8 cellular contexts compared by ENCODE assay signal in genomic region chr12:110468212-110469048, GRCh38. TPM values are rescaled to one million over a fixed set of nuclear protein-coding genes. Genes with fewer than 3 reads are reported as not detected.
A peak's percentile ranks its signal among the peaks of the same experiment; 100 is the strongest.
DNase-seq lines count a peak whose midpoint lies in the region; ATAC-seq and TF ChIP-seq lines count a peak whose summit lies in the region.

Gene FAM216A (plus strand): TSS chr12:110468845. CDS start chr12:110468876, 31 bp downstream.
Gene GPN3 (minus strand): TSS chr12:110468257. CDS start chr12:110468203, 54 bp downstream.

- H3K36me3 Mint-ChIP-seq in activated T-cell treated with anti-CD3 and anti-CD28 coated beads, Interleukin-2, amount 50 U/mL, for 4 hours (ENCODE audit: insufficient read depth), result peaks cover 9% of the 10 kb centered on the region

- CTCF ChIA-PET in Panc1 (lab: Charles Lee), result interaction anchor here (0.5 to 1.6 kb wide), 7 partner anchors 18 to 400 kb away, joined by 3 to 7 read pairs (median 3); partner anchors contain the start of gene ARPC3

- H3K27me3 ChIP-seq in Panc1 (ENCODE audit: control insufficient read depth, insufficient read depth, low read length), result no peaks in the 10 kb centered on the region
- H3K27me3 ChIP-seq in esophagus (ENCODE audit: control insufficient read depth in 1 of 2, insufficient read depth in 2 of 2, low read length in 2 of 2), result no peaks in the 10 kb centered on the region
- H3K27me3 ChIP-seq in mucosa of stomach (ENCODE audit: control insufficient read depth, insufficient read depth, low read length), result no peaks in the 10 kb centered on the region

- peak within 1 kb of the TSS; percentile 88 to 95 for H3K4me3 ChIP-seq in Panc1 (ENCODE audit: low read depth in 2 of 2, low read length in 2 of 2)
- peak within 1 kb of the TSS; percentile 66 to 72 for H3K4me3 ChIP-seq in esophagus (ENCODE audit: low read depth in 1 of 2, low read length in 2 of 2)
- H3K4me3 ChIP-seq in mucosa of stomach (ENCODE audit: low read length), result peak within 1 kb of the TSS; percentile 90

- peak within 1 kb of the TSS; percentile 96 for H3K4me3 Mint-ChIP-seq in activated T-cell treated with anti-CD3 and anti-CD28 coated beads, Interleukin-2, amount 50 U/mL, for 4 hours

- ATAC-seq in GM21723 (IDR thresholded peaks at IDR 0.05; ENCODE audit: unreplicated experiment), result peak; percentile 63
- peak; percentile 91 for ATAC-seq in Panc1
- ATAC-seq in activated T-cell treated with anti-CD3 and anti-CD28 coated beads, Interleukin-2, amount 50 U/mL, for 4 hours, result peak; percentile 82 to 84

- peak; percentile 100 for DNase-seq in DMS53 (lab: John Stamatoyannopoulos, UW)
- peak; percentile 94 for DNase-seq in KG1 (lab: John Stamatoyannopoulos, UW)
- peak; percentile 93 for DNase-seq in Panc1 (ENCODE audit: low read depth, low spot score)
- DNase-seq in activated T-cell treated with anti-CD3 and anti-CD28 coated beads, Interleukin-2, amount 50 U/mL, for 4 hours, result peak; percentile 91
- DNase-seq in stimulated activated CD8-positive, alpha-beta memory T cell treated with anti-CD3 and anti-CD28 coated beads, Interleukin-7, amount 100 ng/mL, for 1 hour (ENCODE audit: low read depth in 2 of 2), result peak; percentile 84 to 86

- POLR2A ChIA-PET in Panc1 (lab: Charles Lee), result interaction anchor here (0.6 to 1.6 kb wide), 7 partner anchors 13 to 426 kb away, joined by 3 to 9 read pairs (median 4); partner anchors contain the start of gene ARPC3

- H3K9ac ChIP-seq in mucosa of stomach (ENCODE audit: low read length), result peak within 1 kb of the TSS; percentile 73

- H3K27ac ChIP-seq in Panc1 (ENCODE audit: low read length), result peak within 1 kb of the TSS; percentile 90
- peak within 1 kb of the TSS; percentile 93 to 96 for H3K27ac ChIP-seq in esophagus (ENCODE audit: low read depth in 2 of 2, low read length in 1 of 2)

- H3K36me3 ChIP-seq in Panc1 (ENCODE audit: control insufficient read depth, insufficient read depth, low read length) (peaks cover 1% of the 10 kb centered on the region; the same call in 1 of the 2 replicates), esophagus (ENCODE audit: control insufficient read depth in 2 of 2, insufficient read depth in 2 of 2, low read length in 1 of 2) (peaks cover 4 to 5% of the 10 kb centered on the region in 2 donors), mucosa of stomach (ENCODE audit: control insufficient read depth, insufficient read depth, low read length) (no peaks in the 10 kb centered on the region)

- H3K4me1 Mint-ChIP-seq in activated T-cell treated with anti-CD3 and anti-CD28 coated beads, Interleukin-2, amount 50 U/mL, for 4 hours (ENCODE audit: low read depth), result peaks cover 34% of the 10 kb centered on the region

- no peaks in the 10 kb centered on the region for H3K27me3 Mint-ChIP-seq in activated T-cell treated with anti-CD3 and anti-CD28 coated beads, Interleukin-2, amount 50 U/mL, for 4 hours (ENCODE audit: low read depth)

- TF ChIP-seq CTCF in Panc1 (IDR thresholded peaks at IDR 0.05), result no peak

- H3K9me3 ChIP-seq in Panc1 (ENCODE audit: control insufficient read depth, insufficient read depth, low read depth, low read length) (no peaks in the 10 kb centered on the region), esophagus (ENCODE audit: control insufficient read depth in 2 of 2, insufficient read depth in 1 of 2, low read depth in 1 of 2, low read length in 1 of 2) (no peaks in the 10 kb centered on the region), mucosa of stomach (ENCODE audit: control insufficient read depth, low read length) (no peaks in the 10 kb centered on the region)

- H3K9me3 Mint-ChIP-seq in activated T-cell treated with anti-CD3 and anti-CD28 coated beads, Interleukin-2, amount 50 U/mL, for 4 hours, result no peaks in the 10 kb centered on the region

- intact Hi-C loops in Panc1 (cut with micrococcal nuclease; ENCODE audit: unreplicated experiment), result no loop called here

- in situ Hi-C loops in Panc1 (cut with HindIII; ENCODE audit: low pct_unique_long_range_greater_than_20kb, low sequenced_read_pairs), result loop anchor here (5.0 kb wide), 1 partner anchor 34 kb away; the partner anchor contains the start of genes RAD9B and VPS29

- WGBS in esophagus, 2 donors, result 0 to 1% methylated on average over 75 to 79 of the region's 79 CpGs

- BruUV-seq in Panc1 (replicated peaks; lab: Mats Ljungman, UMichigan), result no TSS peak

- H3K4me1 ChIP-seq in Panc1 (ENCODE audit: control insufficient read depth, insufficient read depth, low read length) (peaks cover 11% of the 10 kb centered on the region), esophagus (ENCODE audit: control insufficient read depth in 2 of 2, insufficient read depth in 2 of 2, low read length in 1 of 2) (peaks cover 0 to 11% of the 10 kb centered on the region in 2 donors), mucosa of stomach (ENCODE audit: control insufficient read depth, insufficient read depth, low read length) (no peaks in the 10 kb centered on the region)

RNA-seq across cellular contexts. Expression of gene FAM216A, which starts in this region (rescaled TPM):
- 22.3 TPM for total RNA-seq in Panc1 (2021; ENCODE audit: unreplicated experiment)
- 18.3 TPM for polyA plus RNA-seq in Panc1 (2012; ENCODE audit: insufficient read length)
- 10 to 100 TPM; 33.9 to 47.7 (median 41.7) TPM for total RNA-seq in activated T-cell treated with anti-CD3 and anti-CD28 coated beads, Interleukin-2, amount 50 U/mL, for 4 hours
- 1 to 10 TPM; 3.8 to 4.5 TPM for polyA plus RNA-seq in esophagus

RNA-seq across cellular contexts. Expression of gene GPN3, which starts in this region (rescaled TPM):
- 39.0 TPM for total RNA-seq in Panc1 (2021; ENCODE audit: unreplicated experiment)
- 29.1 TPM for polyA plus RNA-seq in Panc1 (2012; ENCODE audit: insufficient read length)
- total RNA-seq in activated T-cell treated with anti-CD3 and anti-CD28 coated beads, Interleukin-2, amount 50 U/mL, for 4 hours, result 10 to 100 TPM; 66.1 to 75.8 (median 72.1) TPM
- 10 to 100 TPM in 1 of 2 donors, 1 to 10 TPM in 1; 8.8 to 14.8 TPM for polyA plus RNA-seq in esophagus

Comparison
In these comparisons a context has a peak if more than half of its experiments do, and no peak if none do; other contexts are left out.
1. Peak in every context shown above with its lines: DNase-seq, ATAC-seq, H3K4me3 ChIP-seq and H3K27ac ChIP-seq.